Comparison of ENCODE assay signal across 11 cellular contexts in genomic region chr6:149332602-149333311, GRCh38. TPM values are rescaled to one million over a fixed set of nuclear protein-coding genes. Genes with fewer than 3 reads are reported as not detected.
A peak's percentile ranks its signal among the peaks of the same experiment; 100 is the strongest.
DNase-seq lines count a peak whose midpoint lies in the region; ATAC-seq and TF ChIP-seq lines count a peak whose summit lies in the region.
"Had no signal": no experiment of that assay in that cellular context is flagged by ENCODE, and none has a peak within 500 bp of the region (broad histone marks: within the 10 kb centered on the region; RNA-seq: fewer than 3 reads in every experiment).

No MANE protein-coding gene starts in this region.

- intact Hi-C loops in CD4-positive, alpha-beta T cell (cut with DNase I, micrococcal nuclease), result loop anchor here in 1 of 2 experiments (2.0 kb wide), 1 partner anchor 18 kb away; no protein-coding TSS in a partner anchor

- WGBS in H9 (ENCODE audit: extremely low coverage, insufficient read length, low lambda C conversion rate), result no CpG with 5 or more reads among the region's 7 CpGs

- peaks cover 96% of the 10 kb centered on the region for H3K4me1 Mint-ChIP-seq in CD4-positive, alpha-beta T cell (ENCODE audit: low read depth)
- peaks cover 75 to 77% of the 10 kb centered on the region in 2 experiments for H3K4me1 Mint-ChIP-seq in H9

- no peaks in the 10 kb centered on the region for H3K36me3 Mint-ChIP-seq in CD4-positive, alpha-beta T cell (ENCODE audit: low read depth)
- H3K36me3 Mint-ChIP-seq in H9 (ENCODE audit: insufficient read depth in 1 of 3, low read depth in 3 of 3), result no peaks in the 10 kb centered on the region
- H3K36me3 Mint-ChIP-seq: naive B cell had no signal

- no peak overlapping the region for H2AFZ ChIP-seq in H9 (ENCODE audit: low read length)

- H4K91ac ChIP-seq in H9 (ENCODE audit: insufficient read length, low read depth, low read length), result no peak overlapping the region

- no peak overlapping the region for H2BK12ac ChIP-seq in H9 (ENCODE audit: insufficient read length, low read depth, low read length)

- ATAC-seq in CD4-positive, alpha-beta T cell (ENCODE audit: poor library complexity), result no peak
- ATAC-seq in HG02870 (IDR thresholded peaks at IDR 0.05; ENCODE audit: unreplicated experiment), result no peak
- no peak for ATAC-seq in HG02571 (IDR thresholded peaks at IDR 0.05; ENCODE audit: unreplicated experiment)
- ATAC-seq: stimulated activated naive B cell treated with anti-CD40 and anti-IgM and Interleukin-4, amounts not matched to agents 10 μg/mL and 1 μg/mL and 100 μg/mL, for 72 hours had no signal

- H2BK5ac ChIP-seq in H9 (ENCODE audit: insufficient read length, low read length), result no peak overlapping the region

- H4K8ac ChIP-seq in H9 (replicated peaks; ENCODE audit: insufficient read length, low read depth, low read length), result no peak overlapping the region

- no peak overlapping the region for H3K18ac ChIP-seq in H9 (ENCODE audit: insufficient read length, low read depth, low read length)

- H3K14ac ChIP-seq in H9 (ENCODE audit: insufficient read depth, low read length), result no peak overlapping the region

- H3K4me1 ChIP-seq in H9 (ENCODE audit: insufficient read depth, low read length), result peaks cover 6% of the 10 kb centered on the region; the same call in 1 of the 2 replicates

- no peak overlapping the region for H2AK5ac ChIP-seq in H9 (ENCODE audit: insufficient read length, low read length)

- no peaks in the 10 kb centered on the region for H4K20me1 ChIP-seq in H9 (ENCODE audit: control insufficient read depth, insufficient read depth, insufficient read length)

- POLR2A ChIA-PET in CD4-positive, alpha-beta T cell (lab: Charles Lee), result interaction anchor here (1.0 to 2.2 kb wide), 3 partner anchors 8 to 16 kb away, joined by 3 to 7 read pairs (median 3); partner anchors contain the start of gene TAB2

- H3K4ac ChIP-seq in H9 (ENCODE audit: low read depth, low read length), result no peak overlapping the region

- no peaks in the 10 kb centered on the region for H3K9me3 Mint-ChIP-seq in CD4-positive, alpha-beta T cell
- H3K9me3 Mint-ChIP-seq in H9, result no peaks in the 10 kb centered on the region
- H3K9me3 Mint-ChIP-seq: naive B cell; stimulated activated naive B cell treated with anti-CD40 and anti-IgM and Interleukin-4, amounts not matched to agents 10 μg/mL and 1 μg/mL and 100 μg/mL, for 72 hours had no signal

- H3K9me3 ChIP-seq in CD4-positive, alpha-beta T cell (ENCODE audit: control insufficient read depth, low read length), result no peaks in the 10 kb centered on the region
- H3K9me3 ChIP-seq in H9 (ENCODE audit: control insufficient read depth, low read depth, low read length), result no peaks in the 10 kb centered on the region
- no peaks in the 10 kb centered on the region; the same call in 1 of the 2 replicates for H3K9me3 ChIP-seq in MG63

- no peaks in the 10 kb centered on the region for H3K27me3 ChIP-seq in CD4-positive, alpha-beta T cell (ENCODE audit: control insufficient read depth, insufficient read depth, low read length)
- H3K27me3 ChIP-seq in H9 (ENCODE audit: insufficient read depth, low read length) (no peaks in the 10 kb centered on the region), MG63 (no peaks in the 10 kb centered on the region)

- no peak overlapping the region for H2BK20ac ChIP-seq in H9 (ENCODE audit: low read depth, low read length, poor library complexity, severe bottlenecking)

- no peak overlapping the region for H3T11ph ChIP-seq in H9 (ENCODE audit: low read length)

- H2BK120ac ChIP-seq in H9 (ENCODE audit: low read depth, low read length, poor library complexity, severe bottlenecking), result no peak overlapping the region

- H3K23ac ChIP-seq in H9 (ENCODE audit: insufficient read length, low read depth, low read length), result no peak overlapping the region

- H3K79me2 ChIP-seq in H9 (ENCODE audit: insufficient read depth, low read length), result peaks cover 47% of the 10 kb centered on the region

- H3K27me3 Mint-ChIP-seq in CD4-positive, alpha-beta T cell, result no peaks in the 10 kb centered on the region
- H3K27me3 Mint-ChIP-seq in H9 (ENCODE audit: low read depth), result no peaks in the 10 kb centered on the region
- H3K27me3 Mint-ChIP-seq: naive B cell; stimulated activated naive B cell treated with anti-CD40 and anti-IgM and Interleukin-4, amounts not matched to agents 10 μg/mL and 1 μg/mL and 100 μg/mL, for 72 hours had no signal

- H3K27ac ChIP-seq in CD4-positive, alpha-beta T cell (ENCODE audit: low read depth, low read length), result no peak overlapping the region
- H3K27ac ChIP-seq in H9 (ENCODE audit: insufficient read length, low read depth, low read length), result no peak overlapping the region

- no peak overlapping the region for H3K4me3 Mint-ChIP-seq in CD4-positive, alpha-beta T cell
- no peak overlapping the region for H3K4me3 Mint-ChIP-seq in H9

- no peak overlapping the region for H2BK15ac ChIP-seq in H9 (ENCODE audit: low read depth, low read length)

- H3K9ac ChIP-seq in H9 (ENCODE audit: extremely low read depth, insufficient read length, low read length), result no peak overlapping the region

- H3K56ac ChIP-seq in H9 (ENCODE audit: insufficient read length, low read depth, low read length), result no peak overlapping the region

- H3K79me1 ChIP-seq in H9 (ENCODE audit: insufficient read depth, low read depth, low read length, poor library complexity, severe bottlenecking), result peaks cover 8% of the 10 kb centered on the region

- no peak overlapping the region for H4K5ac ChIP-seq in H9 (ENCODE audit: insufficient read length, low read depth, low read length)

- no peaks in the 10 kb centered on the region for H3K23me2 ChIP-seq in H9 (ENCODE audit: insufficient read length, low read depth, low read length, poor library complexity, severe bottlenecking)

- CTCF ChIA-PET in CD4-positive, alpha-beta T cell (lab: Charles Lee), result interaction anchor here (1.1 to 1.5 kb wide), 3 partner anchors 10 to 18 kb away, joined by 3 to 6 read pairs (median 4); no protein-coding TSS in a partner anchor

- no peak overlapping the region for H3K4me3 ChIP-seq in MG63

- DNase-seq in CD4-positive, alpha-beta T cell, result no peak
- DNase-seq in H9 (no peak), SHP77 treated with DMSO at 0.1 percent for 48 hours (lab: John Stamatoyannopoulos, UW) (peak; percentile 59), kidney tubule cell (ENCODE audit: low spot score) (peak; percentile 14), NOMO-1 treated with DMSO at 0.1 percent for 48 hours (lab: John Stamatoyannopoulos, UW; ENCODE audit: unreplicated experiment) (no peak), MG63 (no peak)
- DNase-seq: naive B cell; NCI-H2227 treated with DMSO at 0.1 percent for 48 hours; stimulated activated naive B cell treated with anti-CD40 and anti-IgM and Interleukin-4, amounts not matched to agents 10 μg/mL and 1 μg/mL and 100 μg/mL, for 72 hours had no signal

- H3K4me2 ChIP-seq in H9 (ENCODE audit: insufficient read depth, insufficient read length, low read length), result no peak overlapping the region

- H3K36me3 ChIP-seq in MG63, result no peaks in the 10 kb centered on the region

- TF ChIP-seq CTCF in CD4-positive, alpha-beta T cell (IDR thresholded peaks at IDR 0.05), result no peak
- TF ChIP-seq CTCF in H9 (conservative IDR thresholded peaks at IDR 0.05), result no peak

- H3K27ac Mint-ChIP-seq in CD4-positive, alpha-beta T cell, result peak overlapping the region; percentile 9
- peak overlapping the region in 2 of 3 experiments; percentile 52; a peak in 2 of 7 replicates for H3K27ac Mint-ChIP-seq in H9

RNA-seq across cellular contexts. Expression of gene TAB2, which starts 15.2 kb away (rescaled TPM):
- total RNA-seq in CD4-positive, alpha-beta T cell, result 100 to 1,000 TPM; 121 to 123 TPM
- total RNA-seq in H9 (2021), result 55.7 and 56.2 TPM in 2 replicates
- total RNA-seq in MG63 (2014; rRNA removed; shearing (Covaris generic); ENCODE audit: low replicate concordance), result 27.3 and 49.3 TPM in 2 replicates

Comparison
In these comparisons a context has a peak if more than half of its experiments do, and no peak if none do; other contexts are left out.
1. DNase-seq: peak in SHP77 treated with DMSO at 0.1 percent for 48 hours (single experiment) and kidney tubule cell (single experiment); none in CD4-positive, alpha-beta T cell (0 of 10), H9 (single experiment), NOMO-1 treated with DMSO at 0.1 percent for 48 hours (single experiment) and MG63 (single experiment).